ENCODE assay signal across 17 cellular contexts in genomic region chr21:44304041-44304738, GRCh38. TPM values are rescaled to one million over a fixed set of nuclear protein-coding genes. Genes with fewer than 3 reads are reported as not detected.
A peak's percentile ranks its signal among the peaks of the same experiment; 100 is the strongest.
DNase-seq lines count a peak whose midpoint lies in the region; ATAC-seq and TF ChIP-seq lines count a peak whose summit lies in the region.
"Had no signal": no experiment of that assay in that cellular context is flagged by ENCODE, and none has a peak within 500 bp of the region (broad histone marks: within the 10 kb centered on the region; RNA-seq: fewer than 3 reads in every experiment).

No MANE protein-coding gene starts in this region.

- in situ Hi-C loops in transverse colon (cut with MboI; ENCODE audit: low pct_ligation_motif_present in 1 of 4, low pct_unique_long_range_greater_than_20kb in 1 of 4, low sequenced_read_pairs in 3 of 4) (no loop called here), GM13977 (cut with MboI; ENCODE audit: low pct_unique_long_range_greater_than_20kb, low sequenced_read_pairs, unreplicated experiment) (no loop called here)

- POLR2A ChIA-PET in MCF 10A (lab: Yijun Ruan, JAX): no interaction called here

- H3K4me3 ChIP-seq in breast epithelium (no peak overlapping the region), dorsolateral prefrontal cortex (peak overlapping the region in 31 of 59 donors; percentile 2 to 51 (median 23)), muscle layer of duodenum (ENCODE audit: low read depth in 1 of 2, low read length in 2 of 2) (no peak overlapping the region), transverse colon (peak overlapping the region in 1 of 4 donors; percentile 1)
- H3K4me3 ChIP-seq: A549, PC-9, smooth muscle cell, testis had no signal

- intact Hi-C loops in breast epithelium (cut with DNase I; ENCODE audit: low total_unique reads): no loop called here
- intact Hi-C loops in MCF 10A (cut with micrococcal nuclease): no loop called here
- intact Hi-C loops in dorsolateral prefrontal cortex (cut with DNase I): loop anchor here (5.0 to 10.0 kb wide), 3 partner anchors 33 to 319 kb away; partner anchors contain the start of gene CFAP410 (in 2 of the 2)
- intact Hi-C loops in transverse colon (cut with DNase I; ENCODE audit: low total_unique reads): no loop called here
- intact Hi-C loops in activated CD4-positive, alpha-beta T cell treated with anti-CD3 and anti-CD28 coated beads, Interleukin-2, amount 10 ng/mL, durations not matched to agents 24 days and 14 days (cut with micrococcal nuclease): no loop called here

- peaks cover 6% of the 10 kb centered on the region for H3K36me3 Mint-ChIP-seq in MCF 10A (ENCODE audit: insufficient read depth, unreplicated experiment)
- H3K36me3 Mint-ChIP-seq in activated CD4-positive, alpha-beta T cell treated with anti-CD3 and anti-CD28 coated beads, Interleukin-2, amount 10 ng/mL, durations not matched to agents 24 days and 14 days (ENCODE audit: low read depth): peaks cover 22% of the 10 kb centered on the region

- TF ChIP-seq POLR2A in breast epithelium (IDR thresholded peaks at IDR 0.05) (no peak), transverse colon (IDR thresholded peaks at IDR 0.05) (no peak)

- no peaks in the 10 kb centered on the region for H3K27me3 Mint-ChIP-seq in MCF 10A (ENCODE audit: insufficient read depth, unreplicated experiment)
- no peaks in the 10 kb centered on the region for H3K27me3 Mint-ChIP-seq in activated CD4-positive, alpha-beta T cell treated with anti-CD3 and anti-CD28 coated beads, Interleukin-2, amount 10 ng/mL, durations not matched to agents 24 days and 14 days

- H3K9me3 Mint-ChIP-seq in MCF 10A (ENCODE audit: unreplicated experiment): no peaks in the 10 kb centered on the region
- no peaks in the 10 kb centered on the region for H3K9me3 Mint-ChIP-seq in activated CD4-positive, alpha-beta T cell treated with anti-CD3 and anti-CD28 coated beads, Interleukin-2, amount 10 ng/mL, durations not matched to agents 24 days and 14 days
- H3K9me3 Mint-ChIP-seq: activated T-cell treated with anti-CD3 and anti-CD28 coated beads, Interleukin-2, amount 50 U/mL, for 72 hours had no signal

- H3K27me3 ChIP-seq in breast epithelium: no peaks in the 10 kb centered on the region
- no peaks in the 10 kb centered on the region for H3K27me3 ChIP-seq in dorsolateral prefrontal cortex
- no peaks in the 10 kb centered on the region for H3K27me3 ChIP-seq in muscle layer of duodenum (ENCODE audit: low read depth, low read length)
- no peaks in the 10 kb centered on the region for H3K27me3 ChIP-seq in transverse colon
- H3K27me3 ChIP-seq: ascending aorta, testis had no signal

- DNase-seq in breast epithelium (ENCODE audit: low spot score in 2 of 2) (no peak), MCF 10A (ENCODE audit: unreplicated experiment) (no peak), dorsolateral prefrontal cortex (peak in 1 of 10 donors; percentile 58), transverse colon (peak; percentile 25), GM13977 (ENCODE audit: low spot score) (no peak)
- DNase-seq in activated CD4-positive, alpha-beta T cell treated with anti-CD3 and anti-CD28 coated beads, Interleukin-2, amount 10 ng/mL, durations not matched to agents 24 days and 14 days: no peak
- DNase-seq: foreskin melanocyte, PC-9 had no signal

- H3K9me3 ChIP-seq in breast epithelium (no peaks in the 10 kb centered on the region), muscle layer of duodenum (ENCODE audit: control insufficient read depth in 1 of 2, low read length in 2 of 2) (no peaks in the 10 kb centered on the region), transverse colon (no peaks in the 10 kb centered on the region)
- H3K9me3 ChIP-seq: A549, ascending aorta, neutrophil, testis had no signal

- WGBS in transverse colon (ENCODE audit: low coverage in 1 of 2), 2 donors: 65% methylated on average over 11 of the region's 18 CpGs; no CpG with 5 or more reads in 1 of the 2 donors

- H3K27ac Mint-ChIP-seq in MCF 10A (ENCODE audit: low read depth, unreplicated experiment): no peak overlapping the region
- H3K27ac Mint-ChIP-seq in activated CD4-positive, alpha-beta T cell treated with anti-CD3 and anti-CD28 coated beads, Interleukin-2, amount 10 ng/mL, durations not matched to agents 24 days and 14 days: no peak overlapping the region

- no peak for TF ChIP-seq EP300 in transverse colon (IDR thresholded peaks at IDR 0.05; ENCODE audit: low read depth)

- H3K4me1 Mint-ChIP-seq in MCF 10A (ENCODE audit: insufficient read depth, unreplicated experiment): peaks cover 3% of the 10 kb centered on the region
- H3K4me1 Mint-ChIP-seq in activated CD4-positive, alpha-beta T cell treated with anti-CD3 and anti-CD28 coated beads, Interleukin-2, amount 10 ng/mL, durations not matched to agents 24 days and 14 days: peaks cover 30% of the 10 kb centered on the region

- H3K27ac ChIP-seq in breast epithelium (peak overlapping the region; percentile 61 to 76), dorsolateral prefrontal cortex (peak overlapping the region; percentile 27 to 97 (median 90)), muscle layer of duodenum (ENCODE audit: low read length) (peak overlapping the region; percentile 69), transverse colon (peak overlapping the region; percentile 94 to 98 (median 98))
- H3K27ac ChIP-seq: A549, neutrophil, PC-9 had no signal

- CTCF ChIA-PET in MCF 10A (lab: Yijun Ruan, JAX): interaction anchor here (0.6 to 1.3 kb wide), 4 partner anchors 9 to 1310 kb away, joined by 3 to 6 read pairs (median 4); no protein-coding TSS in a partner anchor

- no peaks in the 10 kb centered on the region for H3K36me3 ChIP-seq in breast epithelium
- H3K36me3 ChIP-seq in muscle layer of duodenum (ENCODE audit: control insufficient read depth in 1 of 2, insufficient read depth in 2 of 2, low read length in 2 of 2): peaks cover 0 to 7% of the 10 kb centered on the region in 2 donors
- no peaks in the 10 kb centered on the region for H3K36me3 ChIP-seq in transverse colon

- no TSS peak for BruUV-seq in MCF 10A (replicated peaks; lab: Mats Ljungman, UMichigan)

- no peak overlapping the region for H3K4me3 Mint-ChIP-seq in MCF 10A (ENCODE audit: unreplicated experiment)
- H3K4me3 Mint-ChIP-seq in activated CD4-positive, alpha-beta T cell treated with anti-CD3 and anti-CD28 coated beads, Interleukin-2, amount 10 ng/mL, durations not matched to agents 24 days and 14 days: no peak overlapping the region

- TF ChIP-seq CTCF in breast epithelium (IDR thresholded peaks at IDR 0.05) (no peak), MCF 10A (IDR thresholded peaks at IDR 0.05; ENCODE audit: unreplicated experiment) (no peak), dorsolateral prefrontal cortex (IDR thresholded peaks at IDR 0.05 in 54 of 56, conservative IDR thresholded peaks at IDR 0.05 in 2 of 56; ENCODE audit: low read depth in 1 of 56, partially characterized antibody in 56 of 56) (peak in 5 of 56 donors; percentile 6 to 34 (median 20)), transverse colon (IDR thresholded peaks at IDR 0.05) (no peak), GM13977 (IDR thresholded peaks at IDR 0.05; ENCODE audit: extremely low read depth, insufficient read depth, missing control alignments) (no peak)

- H3K4me1 ChIP-seq in breast epithelium: peaks cover 3 to 33% of the 10 kb centered on the region in 2 donors
- peaks cover 5 to 44% of the 10 kb centered on the region in 2 donors for H3K4me1 ChIP-seq in muscle layer of duodenum (ENCODE audit: control insufficient read depth in 1 of 2, insufficient read depth in 2 of 2, low read length in 2 of 2)
- H3K4me1 ChIP-seq in transverse colon: peaks cover 36 to 54% (median 49%) of the 10 kb centered on the region in 4 donors

- no peak for ATAC-seq in HG03565 (IDR thresholded peaks at IDR 0.05; ENCODE audit: unreplicated experiment)

RNA-seq across cellular contexts. Expression of gene PFKL, which starts 4.3 kb away (rescaled TPM):
- total RNA-seq in breast epithelium: 100 to 1,000 TPM in 1 of 3 donors, 10 to 100 TPM in 2; 80.9 to 101 (median 97.9) TPM
- 68.0 and 90.2 TPM in 2 replicates for total RNA-seq in MCF 10A (2022)
- 100 to 1,000 TPM; 102 to 205 (median 156) TPM for total RNA-seq in dorsolateral prefrontal cortex
- 100 to 1,000 TPM; 185 to 288 (median 249) TPM for total RNA-seq in transverse colon
- 157 and 162 TPM in 2 replicates for total RNA-seq in activated CD4-positive, alpha-beta T cell treated with anti-CD3 and anti-CD28 coated beads, Interleukin-2, amount 10 ng/mL, durations not matched to agents 24 days and 14 days

RNA-seq across cellular contexts. Expression of gene AIRE, which starts 18.5 kb away (rescaled TPM):
- total RNA-seq in breast epithelium (not detected), MCF 10A (2022) (not detected in 2 replicates), dorsolateral prefrontal cortex (1 to 10 TPM in 112 of 120 experiments, under 1 TPM in 8; 0.62 to 5.4 (median 2.0) TPM), transverse colon (not detected)
- total RNA-seq in activated CD4-positive, alpha-beta T cell treated with anti-CD3 and anti-CD28 coated beads, Interleukin-2, amount 10 ng/mL, durations not matched to agents 24 days and 14 days: 0.05 TPM in 1 of 2 replicates, not detected in the other
- total RNA-seq: activated T-cell treated with anti-CD3 and anti-CD28 coated beads, Interleukin-2, amount 50 U/mL, for 72 hours; PC-9 had no signal

RNA-seq across cellular contexts. Expression of gene CFAP410, which starts 35.0 kb away (rescaled TPM):
- total RNA-seq in breast epithelium (10 to 100 TPM; 22.2 to 31.1 (median 27.8) TPM), MCF 10A (2022) (10.1 and 13.3 TPM in 2 replicates), dorsolateral prefrontal cortex (10 to 100 TPM; 23.3 to 59.4 (median 39.0) TPM), transverse colon (10 to 100 TPM; 17.2 to 41.3 (median 32.2) TPM)
- 15.1 and 18.5 TPM in 2 replicates for total RNA-seq in activated CD4-positive, alpha-beta T cell treated with anti-CD3 and anti-CD28 coated beads, Interleukin-2, amount 10 ng/mL, durations not matched to agents 24 days and 14 days

RNA-seq across cellular contexts. Expression of gene DNMT3L, which starts 42.5 kb away (rescaled TPM):
- total RNA-seq in breast epithelium (not detected), MCF 10A (2022) (not detected in 2 replicates), dorsolateral prefrontal cortex (not detected), transverse colon (not detected)
- total RNA-seq in activated CD4-positive, alpha-beta T cell treated with anti-CD3 and anti-CD28 coated beads, Interleukin-2, amount 10 ng/mL, durations not matched to agents 24 days and 14 days: not detected in 2 replicates
- total RNA-seq: activated T-cell treated with anti-CD3 and anti-CD28 coated beads, Interleukin-2, amount 50 U/mL, for 72 hours; ascending aorta; kidney epithelial cell; PC-9; smooth muscle cell had no signal

RNA-seq across cellular contexts. Expression of gene TRPM2, which starts 49.2 kb away (rescaled TPM):
- total RNA-seq in breast epithelium: 1 to 10 TPM; 4.3 to 7.9 (median 7.2) TPM
- total RNA-seq in MCF 10A (2022): 10.0 and 11.0 TPM in 2 replicates
- total RNA-seq in dorsolateral prefrontal cortex: 10 to 100 TPM; 29.8 to 83.7 (median 54.3) TPM
- total RNA-seq in transverse colon: 1 to 10 TPM in 3 of 4 donors, not detected in 1; 2.3 to 2.9 (median 2.6) TPM
- total RNA-seq in activated CD4-positive, alpha-beta T cell treated with anti-CD3 and anti-CD28 coated beads, Interleukin-2, amount 10 ng/mL, durations not matched to agents 24 days and 14 days: 9.1 and 9.8 TPM in 2 replicates
- total RNA-seq: PC-9 had no signal

Comparison
In these comparisons a context has a peak if more than half of its experiments do, and no peak if none do; other contexts are left out.
1. H3K4me3 ChIP-seq: peak in dorsolateral prefrontal cortex (31 of 59); none in breast epithelium (0 of 3) and muscle layer of duodenum (0 of 2).
2. intact Hi-C loops: an anchor here in dorsolateral prefrontal cortex (5.0 to 10.0 kb wide); none called in breast epithelium, MCF 10A, transverse colon and activated CD4-positive, alpha-beta T cell treated with anti-CD3 and anti-CD28 coated beads, Interleukin-2, amount 10 ng/mL, durations not matched to agents 24 days and 14 days.
3. Peak in every context shown above with its lines, with median percentiles within 50 percentile points of each other: H3K27ac ChIP-seq.